In the genomic region with DNA sequence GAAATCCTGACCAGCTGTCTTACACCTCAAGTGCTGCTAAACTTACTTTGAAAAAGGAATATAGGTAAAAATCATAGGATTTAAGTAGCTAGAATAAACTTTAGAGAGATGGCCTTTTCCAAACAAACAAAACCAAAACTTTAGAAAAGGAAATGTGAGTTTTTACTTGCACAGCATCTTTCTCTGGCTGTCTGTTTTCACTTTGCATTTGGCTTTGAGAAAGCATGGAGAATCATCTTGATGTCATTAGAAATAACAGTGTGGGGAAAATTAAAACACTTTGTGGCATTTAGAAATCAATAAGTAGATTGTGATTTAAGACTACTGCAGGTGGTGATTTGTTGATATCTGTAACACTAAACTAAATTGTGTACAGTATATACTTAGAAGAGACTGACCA, we compare ENCODE assay signal across 11 cellular contexts. TPM values are rescaled to one million over a fixed set of nuclear protein-coding genes. Genes with fewer than 3 reads are reported as not detected.
DNase-seq lines count a peak whose midpoint lies in the region; ATAC-seq and TF ChIP-seq lines count a peak whose summit lies in the region.
"Had no signal": no experiment of that assay in that cellular context is flagged by ENCODE, and none has a peak within 500 bp of the region (broad histone marks: within the 10 kb centered on the region; RNA-seq: fewer than 3 reads in every experiment).

No MANE protein-coding gene starts in this region.

- H3K9me3 ChIP-seq in A673 (ENCODE audit: low read depth, low read length, poor library complexity, severe bottlenecking) (no peaks in the 10 kb centered on the region), Loucy (ENCODE audit: insufficient read depth, low read depth, low read length) (no peaks in the 10 kb centered on the region), Peyer's patch (no peaks in the 10 kb centered on the region)

- peaks cover 27% of the 10 kb centered on the region for H4K20me1 ChIP-seq in Loucy (ENCODE audit: insufficient read depth, low read length, poor library complexity, severe bottlenecking)

- H3K4me3 ChIP-seq in A673 (ENCODE audit: low read depth, low read length, poor library complexity, severe bottlenecking): peak overlapping the region; percentile 15
- peak overlapping the region; percentile 30 for H3K4me3 ChIP-seq in Loucy (ENCODE audit: low read length, poor library complexity, severe bottlenecking)
- no peak overlapping the region for H3K4me3 ChIP-seq in coronary artery
- no peak overlapping the region for H3K4me3 ChIP-seq in Peyer's patch
- H3K4me3 ChIP-seq: lung had no signal

- no peak overlapping the region for H2AFZ ChIP-seq in Loucy (ENCODE audit: low read length)

- TF ChIP-seq CTCF in A673 (conservative IDR thresholded peaks at IDR 0.05; ENCODE audit: low read depth, low read length) (no peak), Loucy (conservative IDR thresholded peaks at IDR 0.05; ENCODE audit: low read length) (no peak), coronary artery (IDR thresholded peaks at IDR 0.05) (no peak), osteocyte (IDR thresholded peaks at IDR 0.05) (no peak), Peyer's patch (IDR thresholded peaks at IDR 0.05) (no peak)

- peaks cover 77% of the 10 kb centered on the region for H3K4me1 Mint-ChIP-seq in osteocyte (ENCODE audit: unreplicated experiment)

- BruUV-seq in A673 (replicated peaks; lab: Mats Ljungman, UMichigan): no TSS peak

- H3K4me1 ChIP-seq in A673 (ENCODE audit: insufficient read depth, low read length, poor library complexity, severe bottlenecking): peaks cover 55% of the 10 kb centered on the region
- H3K4me1 ChIP-seq in Loucy (ENCODE audit: insufficient read depth, low read length, poor library complexity, severe bottlenecking): peaks cover 72% of the 10 kb centered on the region
- peaks cover 0 to 7% (median 3%) of the 10 kb centered on the region in 4 donors for H3K4me1 ChIP-seq in Peyer's patch

- H3K9ac ChIP-seq in Loucy (ENCODE audit: low read depth, low read length, poor library complexity, severe bottlenecking): peak overlapping the region; percentile 32

- ATAC-seq in GM18498 (IDR thresholded peaks at IDR 0.05; ENCODE audit: unreplicated experiment): no peak
- ATAC-seq: activated naive CD4-positive, alpha-beta T cell treated with anti-CD3 and anti-CD28 coated beads, Interleukin-2, amount 50 U/mL, for 72 hours had no signal

- H3K4me3 Mint-ChIP-seq in osteocyte (ENCODE audit: unreplicated experiment): peak overlapping the region; percentile 40

- peak overlapping the region; percentile 88 for H3K27ac Mint-ChIP-seq in osteocyte (ENCODE audit: unreplicated experiment)
- H3K27ac Mint-ChIP-seq: activated naive CD4-positive, alpha-beta T cell treated with anti-CD3 and anti-CD28 coated beads, Interleukin-2, amount 50 U/mL, for 72 hours had no signal

- no peaks in the 10 kb centered on the region for H3K9me2 ChIP-seq in Loucy (replicated peaks; ENCODE audit: low read depth, low read length)

- DNase-seq in A673 (ENCODE audit: low spot score) (no peak), coronary artery (ENCODE audit: low spot score) (no peak), osteocyte (ENCODE audit: extremely low spot score, unreplicated experiment) (no peak), caudate nucleus (lab: John Stamatoyannopoulos, UW) (no peak), Peyer's patch (no peak), NCI-H510A treated with DMSO at 0.1 percent for 48 hours (lab: John Stamatoyannopoulos, UW) (no peak)
- DNase-seq: NCI-H2171 had no signal

- no peak for TF ChIP-seq POLR2A in Peyer's patch (IDR thresholded peaks at IDR 0.05)

- intact Hi-C loops in A673 (cut with micrococcal nuclease; ENCODE audit: unreplicated experiment): loop anchor here (5.0 kb wide), 1 partner anchor 142 kb away; no protein-coding TSS in a partner anchor

- peak overlapping the region; percentile 80 for H3K4me2 ChIP-seq in Loucy (ENCODE audit: low read depth, low read length, poor library complexity, severe bottlenecking)

- CTCF ChIA-PET in A673 (lab: Charles Lee): no interaction called here

- POLR2A ChIA-PET in A673 (lab: Charles Lee; ENCODE audit: low non-redundant PET): no interaction called here

- no peaks in the 10 kb centered on the region for H3K36me3 Mint-ChIP-seq in osteocyte (ENCODE audit: unreplicated experiment)

- H3F3A ChIP-seq in Loucy (ENCODE audit: low read depth): no peaks in the 10 kb centered on the region

- H3K79me2 ChIP-seq in Loucy (ENCODE audit: insufficient read depth, low read length): peaks cover 92% of the 10 kb centered on the region

- no peaks in the 10 kb centered on the region for H3K27me3 ChIP-seq in A673 (replicated peaks; ENCODE audit: insufficient read depth, low read depth, low read length, poor library complexity)
- H3K27me3 ChIP-seq in Loucy (ENCODE audit: insufficient read depth, low read length, poor library complexity, severe bottlenecking): no peaks in the 10 kb centered on the region
- no peaks in the 10 kb centered on the region for H3K27me3 ChIP-seq in Peyer's patch

- no peaks in the 10 kb centered on the region for H3K27me3 Mint-ChIP-seq in osteocyte (ENCODE audit: unreplicated experiment)

- no peaks in the 10 kb centered on the region for H3K9me3 Mint-ChIP-seq in osteocyte (ENCODE audit: unreplicated experiment)
- H3K9me3 Mint-ChIP-seq: activated naive CD4-positive, alpha-beta T cell treated with anti-CD3 and anti-CD28 coated beads, Interleukin-2, amount 50 U/mL, for 72 hours had no signal

- H3K36me3 ChIP-seq in A673 (ENCODE audit: insufficient read depth, low read length, poor library complexity, severe bottlenecking): peaks cover 10% of the 10 kb centered on the region
- no peaks in the 10 kb centered on the region for H3K36me3 ChIP-seq in Loucy (ENCODE audit: insufficient read depth, low read length)
- no peaks in the 10 kb centered on the region for H3K36me3 ChIP-seq in Peyer's patch

- H3K27ac ChIP-seq in A673 (ENCODE audit: low read depth, low read length, poor library complexity, severe bottlenecking) (peak overlapping the region; percentile 82), coronary artery (peak overlapping the region; percentile 13 to 26), caudate nucleus (ENCODE audit: low read depth, low read length) (no peak overlapping the region), Peyer's patch (peak overlapping the region in 1 of 4 donors; percentile 24)

RNA-seq across cellular contexts. Expression of a gene that starts 6.0 kb away (rescaled TPM):
- total RNA-seq in A673 (2021) (45.5 and 50.3 TPM in 2 replicates), osteocyte (18.6 and 20.7 TPM in 2 replicates), Peyer's patch (10 to 100 TPM in 2 of 4 donors, 1 to 10 TPM in 2; 6.0 to 11.3 (median 9.7) TPM)

Comparison
In these comparisons a context has a peak if more than half of its experiments do, and no peak if none do; other contexts are left out.
1. H3K4me3 ChIP-seq: peak in A673 (single experiment) and Loucy (single experiment); none in coronary artery (single experiment) and Peyer's patch (0 of 4).